ENCODE assay signal across 23 cellular contexts in the genomic region with DNA sequence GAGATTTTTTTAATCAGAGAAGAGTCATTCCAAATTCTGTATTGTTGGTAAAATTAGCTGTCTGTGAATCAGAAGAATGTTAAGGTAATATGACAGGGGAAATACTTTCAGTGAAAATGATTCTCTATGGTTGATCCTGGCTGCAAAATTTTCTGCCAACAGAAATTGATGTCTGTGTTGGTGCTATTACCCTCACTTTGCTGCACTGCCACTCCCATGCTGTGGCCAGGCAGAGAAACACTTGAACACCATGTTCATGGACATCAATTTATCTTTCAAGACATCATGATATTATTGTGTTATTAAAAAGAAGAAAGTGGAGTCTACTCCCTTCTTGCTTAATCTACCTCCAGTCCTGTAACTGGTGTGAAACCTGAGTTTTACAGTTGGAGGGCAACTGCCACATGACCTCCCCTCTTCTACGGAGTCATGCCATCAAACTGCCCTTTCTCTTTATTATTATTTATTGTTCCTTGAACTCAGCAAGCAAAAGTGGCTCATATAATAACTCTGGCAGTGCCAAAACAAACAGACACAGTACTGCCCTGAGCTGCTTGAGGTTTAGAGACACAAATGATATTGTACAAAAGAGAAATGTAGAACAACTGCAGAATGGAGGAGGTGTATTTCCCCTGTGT.
DNase-seq lines count a peak whose midpoint lies in the region; ATAC-seq and TF ChIP-seq lines count a peak whose summit lies in the region.
"Had no signal": no experiment of that assay in that cellular context is flagged by ENCODE, and none has a peak within 500 bp of the region (broad histone marks: within the 10 kb centered on the region; RNA-seq: fewer than 3 reads in every experiment).

No MANE protein-coding gene starts in this region.

- no peak overlapping the region for H3K4me3 Mint-ChIP-seq in MCF 10A (ENCODE audit: unreplicated experiment)
- H3K4me3 Mint-ChIP-seq: activated naive CD8-positive, alpha-beta T cell; naive B cell had no signal

- no peaks in the 10 kb centered on the region for H3K9me3 Mint-ChIP-seq in MCF 10A (ENCODE audit: unreplicated experiment)

- DNase-seq in MCF 10A (ENCODE audit: unreplicated experiment) (peak; percentile 26), breast epithelium (ENCODE audit: low spot score in 2 of 2) (no peak), NCI-H748 treated with DMSO at 0.1 percent for 48 hours (lab: John Stamatoyannopoulos, UW) (peak; percentile 84), fibroblast of pulmonary artery (ENCODE audit: low read depth) (peak; percentile 29), islet precursor cell (no peak), HCEC 1CT (no peak)
- no peak for DNase-seq in activated CD4-positive, alpha-beta T cell treated with anti-CD3 and anti-CD28 coated beads for 4 hours
- DNase-seq: colonic mucosa; DMS 273 treated with DMSO at 0.1 percent for 48 hours; lower lobe of right lung; naive B cell; Peyer's patch; SK-N-SH; stimulated activated CD4-positive, alpha-beta T cell treated with anti-CD3 and anti-CD28 coated beads, Interleukin-4, amount 100 ng/mL, for 24 hours; uterus had no signal

- no peaks in the 10 kb centered on the region for H3K27me3 Mint-ChIP-seq in MCF 10A (ENCODE audit: insufficient read depth, unreplicated experiment)
- H3K27me3 Mint-ChIP-seq: naive B cell had no signal

- POLR2A ChIA-PET in MCF 10A (lab: Yijun Ruan, JAX): interaction anchor here (0.9 to 1.2 kb wide), 5 partner anchors 37 to 291 kb away, joined by 3 to 4 read pairs (median 3); a partner anchor contains a TSS

- CTCF ChIA-PET in MCF 10A (lab: Yijun Ruan, JAX): interaction anchor here (0.7 to 1.1 kb wide), 3 partner anchors 12 to 257 kb away, joined by 3 to 5 read pairs (median 3); no protein-coding TSS in a partner anchor

- H3K27ac Mint-ChIP-seq in MCF 10A (ENCODE audit: low read depth, unreplicated experiment): peak overlapping the region; percentile 55
- H3K27ac Mint-ChIP-seq: activated naive CD8-positive, alpha-beta T cell; naive B cell had no signal

- H3K4me1 Mint-ChIP-seq in MCF 10A (ENCODE audit: insufficient read depth, unreplicated experiment): peaks cover 9% of the 10 kb centered on the region
- H3K4me1 Mint-ChIP-seq: naive B cell had no signal

- H3K4me1 ChIP-seq in breast epithelium: no peaks in the 10 kb centered on the region
- H3K4me1 ChIP-seq: colonic mucosa, parathyroid adenoma, uterus had no signal

- H3K9me3 ChIP-seq in breast epithelium: no peaks in the 10 kb centered on the region
- H3K9me3 ChIP-seq: BLaER1 treated with 17β-estradiol and CSF1 and Interleukin-3, amounts not matched to agents 10 nM and 100 nM; colonic mucosa; lower lobe of right lung; Peyer's patch; SK-N-SH; uterus had no signal

- BruUV-seq in MCF 10A (replicated peaks; lab: Mats Ljungman, UMichigan): no TSS peak

- H3K27me3 ChIP-seq in breast epithelium: no peaks in the 10 kb centered on the region
- H3K27me3 ChIP-seq: BLaER1 treated with 17β-estradiol and CSF1 and Interleukin-3, amounts not matched to agents 10 nM and 100 nM; colonic mucosa; hepatocyte; Peyer's patch; uterus had no signal

- intact Hi-C loops in MCF 10A (cut with micrococcal nuclease) (no loop called here), breast epithelium (cut with DNase I; ENCODE audit: low total_unique reads) (no loop called here)

- H3K36me3 Mint-ChIP-seq in MCF 10A (ENCODE audit: insufficient read depth, unreplicated experiment): no peaks in the 10 kb centered on the region
- H3K36me3 Mint-ChIP-seq: activated naive CD8-positive, alpha-beta T cell; naive B cell had no signal

- no peaks in the 10 kb centered on the region for H3K36me3 ChIP-seq in breast epithelium
- H3K36me3 ChIP-seq: BLaER1 treated with 17β-estradiol and CSF1 and Interleukin-3, amounts not matched to agents 10 nM and 100 nM; colonic mucosa; lower lobe of right lung; Peyer's patch; uterus had no signal

- TF ChIP-seq CTCF in MCF 10A (IDR thresholded peaks at IDR 0.05; ENCODE audit: unreplicated experiment): no peak
- no peak for TF ChIP-seq CTCF in breast epithelium (IDR thresholded peaks at IDR 0.05)
- no peak for TF ChIP-seq CTCF in fibroblast of pulmonary artery (IDR thresholded peaks at IDR 0.05; ENCODE audit: low read length, missing control alignments)

- no peak for ATAC-seq in GM21526 (IDR thresholded peaks at IDR 0.05; ENCODE audit: low FRiP score, unreplicated experiment)
- ATAC-seq: activated CD4-positive, CD25-positive, alpha-beta regulatory T cell treated with anti-CD3 and anti-CD28 coated beads, Interleukin-2, amount 50 U/mL, for 24 hours; HepG2; lower lobe of right lung had no signal

- H3K4me3 ChIP-seq in breast epithelium: no peak overlapping the region
- H3K4me3 ChIP-seq in fibroblast of pulmonary artery (replicated peaks; ENCODE audit: low read depth, low read length): no peak overlapping the region
- H3K4me3 ChIP-seq: BLaER1 treated with 17β-estradiol and CSF1 and Interleukin-3, amounts not matched to agents 10 nM and 100 nM; colonic mucosa; hepatocyte; lower lobe of right lung; Peyer's patch; skin epidermis; uterus had no signal

- no peak overlapping the region for H3K27ac ChIP-seq in breast epithelium
- H3K27ac ChIP-seq: BLaER1 treated with 17β-estradiol and CSF1 and Interleukin-3, amounts not matched to agents 10 nM and 100 nM; colonic mucosa; hepatocyte; lower lobe of right lung; parathyroid adenoma; Peyer's patch; skin epidermis; uterus had no signal

- TF ChIP-seq POLR2A in breast epithelium (IDR thresholded peaks at IDR 0.05): no peak

Comparison
In these comparisons a context has a peak if more than half of its experiments do, and no peak if none do; other contexts are left out.
1. DNase-seq: peak in MCF 10A (single experiment), NCI-H748 treated with DMSO at 0.1 percent for 48 hours (single experiment) and fibroblast of pulmonary artery (single experiment); none in breast epithelium (0 of 2), islet precursor cell (single experiment), activated CD4-positive, alpha-beta T cell treated with anti-CD3 and anti-CD28 coated beads for 4 hours (0 of 2) and HCEC 1CT (single experiment).